Comparison of ENCODE assay signal across 14 cellular contexts in genomic region chr16:11721781-11722467, GRCh38. TPM values are rescaled to one million over a fixed set of nuclear protein-coding genes. Genes with fewer than 3 reads are reported as not detected.
DNase-seq lines count a peak whose midpoint lies in the region; ATAC-seq and TF ChIP-seq lines count a peak whose summit lies in the region.
"Had no signal": no experiment of that assay in that cellular context is flagged by ENCODE, and none has a peak within 500 bp of the region (broad histone marks: within the 10 kb centered on the region; RNA-seq: fewer than 3 reads in every experiment).

No MANE protein-coding gene starts in this region.

- H3K27me3 ChIP-seq in left ventricle myocardium inferior (ENCODE audit: low read depth): no peaks in the 10 kb centered on the region
- no peaks in the 10 kb centered on the region for H3K27me3 ChIP-seq in Panc1 (ENCODE audit: control insufficient read depth, insufficient read depth, low read length)
- no peaks in the 10 kb centered on the region for H3K27me3 ChIP-seq in lung (ENCODE audit: control insufficient read depth, insufficient read depth)
- no peaks in the 10 kb centered on the region for H3K27me3 ChIP-seq in transverse colon

- DNase-seq in Right ventricle myocardium superior: no peak
- no peak for DNase-seq in left ventricle myocardium inferior
- no peak for DNase-seq in Panc1 (ENCODE audit: low read depth, low spot score)
- DNase-seq in lung (ENCODE audit: low spot score): no peak
- peak; percentile 8 for DNase-seq in transverse colon
- DNase-seq in mucosa of gallbladder (ENCODE audit: low spot score): no peak
- DNase-seq in ACHN: no peak
- DNase-seq in erythroblast (lab: John Stamatoyannopoulos, UW): no peak
- DNase-seq: anterior cingulate cortex, GOT3, NCI-H1694 treated with DMSO at 0.1 percent for 48 hours, NCI-H446, retina, T1000 had no signal

- CTCF ChIA-PET in Panc1 (lab: Charles Lee): no interaction called here

- intact Hi-C loops in Right ventricle myocardium superior (cut with DNase I): no loop called here
- intact Hi-C loops in left ventricle myocardium inferior (cut with micrococcal nuclease): no loop called here
- intact Hi-C loops in Panc1 (cut with micrococcal nuclease; ENCODE audit: unreplicated experiment): no loop called here
- intact Hi-C loops in transverse colon (cut with DNase I; ENCODE audit: low total_unique reads): no loop called here

- peak; percentile 14 for ATAC-seq in Right ventricle myocardium superior (ENCODE audit: poor library complexity)
- no peak for ATAC-seq in Panc1
- peak; percentile 56 for ATAC-seq in lung (ENCODE audit: insufficient read depth, low FRiP score)

- no peak for TF ChIP-seq POLR2A in transverse colon (IDR thresholded peaks at IDR 0.05)
- TF ChIP-seq POLR2A in erythroblast (IDR thresholded peaks at IDR 0.05; ENCODE audit: low read length): no peak

- H3K4me1 ChIP-seq in left ventricle myocardium inferior (peaks cover 39% of the 10 kb centered on the region), Panc1 (ENCODE audit: control insufficient read depth, insufficient read depth, low read length) (no peaks in the 10 kb centered on the region), lung (ENCODE audit: control insufficient read depth in 2 of 2, insufficient read depth in 2 of 2, low read length in 2 of 2) (peaks cover 0 to 4% of the 10 kb centered on the region in 2 donors), transverse colon (peaks cover under 1 to 31% (median 18%) of the 10 kb centered on the region in 4 donors)

- BruUV-seq in Panc1 (replicated peaks; lab: Mats Ljungman, UMichigan): TSS peak; percentile 28

- no peak overlapping the region for H3K4me3 ChIP-seq in left ventricle myocardium inferior
- no peak overlapping the region for H3K4me3 ChIP-seq in Panc1 (ENCODE audit: low read depth in 2 of 2, low read length in 2 of 2)
- H3K4me3 ChIP-seq in lung: no peak overlapping the region
- no peak overlapping the region for H3K4me3 ChIP-seq in transverse colon

- H3K9me3 ChIP-seq in left ventricle myocardium inferior (replicated peaks) (no peaks in the 10 kb centered on the region), Panc1 (ENCODE audit: control insufficient read depth, insufficient read depth, low read depth, low read length) (no peaks in the 10 kb centered on the region), lung (ENCODE audit: control insufficient read depth in 2 of 2, insufficient read depth in 1 of 2, low read length in 1 of 2) (no peaks in the 10 kb centered on the region), transverse colon (no peaks in the 10 kb centered on the region)

- POLR2A ChIA-PET in Panc1 (lab: Charles Lee): no interaction called here

- no peak for TF ChIP-seq EP300 in transverse colon (IDR thresholded peaks at IDR 0.05; ENCODE audit: low read depth)

- 46 to 64% methylated on average over 4 of the region's 4 CpGs for WGBS in lung, 2 donors
- 53 to 78% methylated on average over 4 of the region's 4 CpGs for WGBS in transverse colon (ENCODE audit: low coverage in 1 of 2), 2 donors

- peaks cover 83% of the 10 kb centered on the region for H3K36me3 ChIP-seq in left ventricle myocardium inferior
- no peaks in the 10 kb centered on the region; the same call in none of the 2 replicates for H3K36me3 ChIP-seq in Panc1 (ENCODE audit: control insufficient read depth, insufficient read depth, low read length)
- H3K36me3 ChIP-seq in lung (ENCODE audit: control insufficient read depth in 2 of 2, insufficient read depth in 2 of 2, low read length in 2 of 2): peaks cover 10 to 18% of the 10 kb centered on the region in 2 donors
- peaks cover 0 to 26% (median 7%) of the 10 kb centered on the region in 4 donors for H3K36me3 ChIP-seq in transverse colon

- in situ Hi-C loops in Panc1 (cut with HindIII; ENCODE audit: low pct_unique_long_range_greater_than_20kb, low sequenced_read_pairs): no loop called here
- in situ Hi-C loops in transverse colon (cut with MboI; ENCODE audit: low pct_ligation_motif_present in 1 of 4, low pct_unique_long_range_greater_than_20kb in 1 of 4, low sequenced_read_pairs in 3 of 4): loop anchor here in 2 of 4 donors (25.0 kb wide), 1 partner anchor 335 kb away; no protein-coding TSS in a partner anchor
- in situ Hi-C loops in ACHN (cut with HindIII; ENCODE audit: low pct_ligation_motif_present, low pct_unique_long_range_greater_than_20kb, low sequenced_read_pairs): no loop called here

- TF ChIP-seq CTCF in left ventricle myocardium inferior (IDR thresholded peaks at IDR 0.05; ENCODE audit: borderline replicate concordance): no peak
- no peak for TF ChIP-seq CTCF in Panc1 (IDR thresholded peaks at IDR 0.05)
- no peak for TF ChIP-seq CTCF in lung (IDR thresholded peaks at IDR 0.05; ENCODE audit: control extremely low read depth, extremely low read depth)
- no peak for TF ChIP-seq CTCF in transverse colon (IDR thresholded peaks at IDR 0.05)

- H3K27ac ChIP-seq in left ventricle myocardium inferior (replicated peaks) (no peak overlapping the region), Panc1 (ENCODE audit: low read length) (no peak overlapping the region), lung (ENCODE audit: low read depth in 1 of 2, low read length in 1 of 2) (peak overlapping the region in 1 of 2 donors; percentile 52), transverse colon (peak overlapping the region in 3 of 4 donors; percentile 20 to 39 (median 36))

RNA-seq across cellular contexts. Expression of gene TXNDC11, which starts 20.7 kb away (rescaled TPM):
- total RNA-seq in Right ventricle myocardium superior: 18.6 TPM
- 23.9 TPM for total RNA-seq in left ventricle myocardium inferior
- total RNA-seq in Panc1 (2021; ENCODE audit: unreplicated experiment): 30.5 TPM
- 24.2 TPM for polyA plus RNA-seq in Panc1 (2012; ENCODE audit: insufficient read length)
- 10 to 100 TPM; 64.8 to 78.8 TPM for total RNA-seq in lung
- 10 to 100 TPM; 70.0 to 74.3 TPM for polyA plus RNA-seq in lung
- 100 to 1,000 TPM in 1 of 4 donors, 10 to 100 TPM in 3; 66.8 to 105 (median 71.1) TPM for total RNA-seq in transverse colon
- total RNA-seq in mucosa of gallbladder: 55.7 TPM

RNA-seq across cellular contexts. Expression of gene SNN, which starts 53.7 kb away (rescaled TPM):
- total RNA-seq in Right ventricle myocardium superior: 28.3 TPM
- total RNA-seq in left ventricle myocardium inferior: 28.2 TPM
- 15.6 TPM for total RNA-seq in Panc1 (2021; ENCODE audit: unreplicated experiment)
- 16.8 TPM for polyA plus RNA-seq in Panc1 (2012; ENCODE audit: insufficient read length)
- 10 to 100 TPM; 18.1 to 19.7 TPM for total RNA-seq in lung
- 10 to 100 TPM in 1 of 2 donors, 1 to 10 TPM in 1; 9.4 to 29.0 TPM for polyA plus RNA-seq in lung
- 10 to 100 TPM in 2 of 4 donors, 1 to 10 TPM in 2; 4.9 to 12.3 (median 8.6) TPM for total RNA-seq in transverse colon
- total RNA-seq in mucosa of gallbladder: 55.0 TPM

Comparison
In these comparisons a context has a peak if more than half of its experiments do, and no peak if none do; other contexts are left out.
1. H3K27ac ChIP-seq: peak in transverse colon (3 of 4); none in left ventricle myocardium inferior (single experiment) and Panc1 (single experiment).